In the genomic region with DNA sequence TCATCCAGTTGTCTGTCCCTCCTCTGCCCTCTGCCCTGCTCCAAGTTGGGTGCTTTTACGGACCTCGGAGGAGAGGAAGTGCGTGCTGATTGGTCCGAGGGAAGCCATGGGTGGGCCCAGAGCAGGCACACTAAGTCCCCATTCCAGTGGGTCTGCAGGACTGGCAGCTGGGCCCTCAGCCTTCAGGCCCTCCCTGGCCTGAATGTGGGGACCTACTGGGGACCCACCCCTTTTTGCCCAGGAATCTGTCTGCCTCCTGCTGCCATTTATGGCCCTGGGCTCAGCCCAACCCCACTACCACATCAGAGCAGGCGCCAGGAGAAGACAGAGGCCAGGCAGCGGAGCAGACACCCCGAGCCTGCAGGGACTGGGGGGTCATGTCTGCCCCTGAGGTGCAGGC, we compare ENCODE assay signal across 9 cellular contexts.
"Had no signal": no experiment of that assay in that cellular context is flagged by ENCODE, and none has a peak within 500 bp of the region (broad histone marks: within the 10 kb centered on the region; RNA-seq: fewer than 3 reads in every experiment).

No MANE protein-coding gene starts in this region.

- H3K36me3 ChIP-seq: HAP-1 had no signal

- FAIRE-seq: K562 had no signal

- H3K4me3 Mint-ChIP-seq: HFFc6 had no signal

- ATAC-seq: HCT116, K562 had no signal

- H3K27ac ChIP-seq: GM23248, HL-60 had no signal

- H3K9me3 ChIP-seq: HAP-1 had no signal

- H3K27ac Mint-ChIP-seq: HFFc6 had no signal

- H3K4me3 ChIP-seq: GM23248, HAP-1, K562 had no signal

- DNase-seq: GM23248, GOT3, HFFc6, IMR-90, KG1 had no signal

- H3K4me1 ChIP-seq: HAP-1 had no signal

- H3K9ac ChIP-seq: GM23248 had no signal
